Comparison of ENCODE assay signal across 1 cellular context in genomic region chr5:176432707-176433106, GRCh38.
TF ChIP-seq lines count a peak whose summit lies in the region.

No MANE protein-coding gene starts in this region.

TF ChIP-seq in K562, 482 proteins besides CTCF, POLR2A, EP300 and RAD21:
- TF ChIP-seq HNRNPK (IDR thresholded peaks at IDR 0.05; ENCODE audit: low read depth, low read length, poor library complexity, severe bottlenecking), result peak; percentile 64
- TF ChIP-seq CAMTA2 (CRISPR knock-in tag; conservative IDR thresholded peaks at IDR 0.05), result no peak
- no peak for TF ChIP-seq FOSL1 (tag; conservative IDR thresholded peaks at IDR 0.05)
- no peak for TF ChIP-seq ARID1B (IDR thresholded peaks at IDR 0.05)
- no peak for TF ChIP-seq ZNF280A (IDR thresholded peaks at IDR 0.05; ENCODE audit: low read depth, partially characterized antibody)
- no peak for TF ChIP-seq RUNX1 (IDR thresholded peaks at IDR 0.05; ENCODE audit: low read depth)
- TF ChIP-seq BMI1 (IDR thresholded peaks at IDR 0.05; ENCODE audit: low read length), result no peak
- TF ChIP-seq ZNF444 (CRISPR knock-in tag; IDR thresholded peaks at IDR 0.05), result 0 out of 2 replicates have a peak, but pooled peaks have one; percentile 36
- no peak for TF ChIP-seq GATAD2B (IDR thresholded peaks at IDR 0.05; ENCODE audit: borderline replicate concordance)
- TF ChIP-seq ZBTB1 (CRISPR knock-in tag; IDR thresholded peaks at IDR 0.05; ENCODE audit: borderline replicate concordance, low read depth), result no peak
- peak in 1 of 2 experiments; percentile 36; a peak in 1 of 4 replicates for TF ChIP-seq KDM1A (IDR thresholded peaks at IDR 0.05)
- TF ChIP-seq CBFA2T3 (IDR thresholded peaks at IDR 0.05), result no peak
- no peak for TF ChIP-seq CHD4 (IDR thresholded peaks at IDR 0.05; ENCODE audit: insufficient read depth, insufficient replicate concordance, low read depth, low read length, poor library complexity, severe bottlenecking)
- TF ChIP-seq ELF4 (CRISPR knock-in tag; IDR thresholded peaks at IDR 0.05), result no peak
- TF ChIP-seq, protein P1, sequence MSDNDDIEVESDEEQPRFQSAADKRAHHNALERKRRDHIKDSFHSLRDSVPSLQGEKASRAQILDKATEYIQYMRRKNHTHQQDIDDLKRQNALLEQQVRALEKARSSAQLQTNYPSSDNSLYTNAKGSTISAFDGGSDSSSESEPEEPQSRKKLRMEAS (CRISPR knock-in tag; IDR thresholded peaks at IDR 0.05), result no peak
